In the genomic region with DNA sequence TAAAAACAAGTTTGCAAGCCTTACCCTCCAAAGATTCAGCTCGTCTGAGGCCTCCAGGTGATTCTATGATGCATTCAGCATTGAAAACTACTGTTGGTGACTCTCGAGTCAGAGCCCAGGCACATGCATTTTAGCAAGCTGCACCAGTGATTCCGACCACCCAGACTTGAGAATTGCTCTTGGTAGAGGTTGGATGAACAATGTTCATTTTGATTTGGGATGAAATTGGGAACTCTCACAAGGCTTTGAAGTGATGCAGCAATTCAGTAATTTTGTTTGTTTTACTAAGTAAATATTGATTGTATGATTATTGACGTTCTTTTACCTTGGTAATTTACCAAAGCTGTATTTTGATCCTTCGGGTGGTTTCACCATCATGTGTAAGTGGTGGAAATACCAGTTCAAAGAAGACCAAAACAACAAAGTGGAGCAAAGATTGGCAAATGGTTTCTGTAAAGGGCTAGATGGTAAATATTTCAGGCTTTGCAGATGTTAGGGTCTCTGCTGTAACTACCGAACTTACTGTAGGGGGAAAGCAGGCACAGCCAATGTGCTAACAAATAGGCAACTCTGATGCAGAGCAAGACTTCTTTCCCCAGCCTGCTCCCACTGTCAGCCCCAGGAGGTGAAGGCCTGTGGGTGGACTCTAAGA, we compare ENCODE assay signal across 1 cellular context.
TF ChIP-seq lines count a peak whose summit lies in the region.

No MANE protein-coding gene starts in this region.

TF ChIP-seq in HepG2, 621 proteins besides CTCF, POLR2A, EP300 and RAD21 (continued from another document and continues in another):
- TF ChIP-seq CENPT (CRISPR knock-in tag; IDR thresholded peaks at IDR 0.05; ENCODE audit: low read depth) = no peak
- TF ChIP-seq SOX6 (IDR thresholded peaks at IDR 0.05) = no peak
- peak; percentile 95 for TF ChIP-seq SOX6 (CRISPR knock-in tag; IDR thresholded peaks at IDR 0.05)
- TF ChIP-seq NCOR1 (IDR thresholded peaks at IDR 0.05; ENCODE audit: borderline replicate concordance, low read length) = peak; percentile 98
- no peak for TF ChIP-seq ZFP82 (CRISPR knock-in tag; IDR thresholded peaks at IDR 0.05; ENCODE audit: borderline replicate concordance)
- TF ChIP-seq RFX1 (IDR thresholded peaks at IDR 0.05) = no peak
- TF ChIP-seq, protein P1, sequence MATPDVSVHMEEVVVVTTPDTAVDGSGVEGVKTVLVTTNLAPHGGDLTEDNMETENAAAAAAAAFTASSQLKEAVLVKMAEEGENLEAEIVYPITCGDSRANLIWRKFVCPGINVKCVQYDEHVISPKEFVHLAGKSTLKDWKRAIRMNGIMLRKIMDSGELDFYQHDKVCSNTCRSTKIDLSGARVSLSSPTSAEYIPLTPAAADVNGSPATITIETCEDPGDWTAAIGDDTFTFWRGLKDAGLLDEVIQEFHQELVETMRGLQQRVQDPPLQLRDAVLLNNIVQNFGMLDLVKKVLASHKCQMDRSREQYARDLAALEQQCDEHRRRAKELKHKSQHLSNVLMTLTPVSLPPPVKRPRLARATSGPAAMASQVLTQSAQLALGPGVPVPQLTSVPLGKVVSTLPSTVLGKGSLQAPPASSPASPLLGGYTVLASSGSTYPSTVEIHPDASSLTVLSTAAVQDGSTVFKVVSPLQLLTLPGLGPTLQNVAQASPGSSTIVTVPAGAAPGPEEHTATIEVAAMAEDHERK (CRISPR knock-in tag; IDR thresholded peaks at IDR 0.05; ENCODE audit: low read depth) = 0 out of 2 replicates have a peak, but pooled peaks have one; percentile 16
- peak; percentile 72; the same call in 1 of the 2 replicates for TF ChIP-seq FOXP1 (IDR thresholded peaks at IDR 0.05)
- peak; percentile 95 for TF ChIP-seq FOXP1 (CRISPR knock-in tag; IDR thresholded peaks at IDR 0.05)
- TF ChIP-seq SRSF1 (optimal IDR thresholded peaks at IDR 0.05; ENCODE audit: low read depth, low read length) = no peak
- TF ChIP-seq ZNF562 (CRISPR knock-in tag; IDR thresholded peaks at IDR 0.05; ENCODE audit: borderline replicate concordance) = no peak
- peak; percentile 98 for TF ChIP-seq FOXA1 (IDR thresholded peaks at IDR 0.05)
- TF ChIP-seq FOXA1 (CRISPR knock-in tag; IDR thresholded peaks at IDR 0.05) = peak; percentile 93
- no peak for TF ChIP-seq GTF3A (CRISPR knock-in tag; conservative IDR thresholded peaks at IDR 0.05)
- TF ChIP-seq ATF7-NPFF (CRISPR knock-in tag; IDR thresholded peaks at IDR 0.05; ENCODE audit: low read depth) = no peak
- TF ChIP-seq SMC3 (IDR thresholded peaks at IDR 0.05; ENCODE audit: low read length) = peak; percentile 2; the same call in 1 of the 2 replicates
- peak; percentile 94 for TF ChIP-seq ZKSCAN8 (CRISPR knock-in tag; IDR thresholded peaks at IDR 0.05; ENCODE audit: borderline replicate concordance)
- TF ChIP-seq ZNF788 (CRISPR knock-in tag; IDR thresholded peaks at IDR 0.05; ENCODE audit: borderline replicate concordance) = peak; percentile 19; the same call in 1 of the 2 replicates
- peak; percentile 42; the same call in 1 of the 2 replicates for TF ChIP-seq KMT2A (CRISPR knock-in tag; IDR thresholded peaks at IDR 0.05)
- TF ChIP-seq ZNF547 (CRISPR knock-in tag; IDR thresholded peaks at IDR 0.05) = no peak
- peak in 1 of 2 experiments; percentile 77; a peak in 1 of 4 replicates for TF ChIP-seq KLF16 (CRISPR knock-in tag; IDR thresholded peaks at IDR 0.05)
- TF ChIP-seq FLYWCH1 (CRISPR knock-in tag; IDR thresholded peaks at IDR 0.05) = no peak
- TF ChIP-seq, protein P2, sequence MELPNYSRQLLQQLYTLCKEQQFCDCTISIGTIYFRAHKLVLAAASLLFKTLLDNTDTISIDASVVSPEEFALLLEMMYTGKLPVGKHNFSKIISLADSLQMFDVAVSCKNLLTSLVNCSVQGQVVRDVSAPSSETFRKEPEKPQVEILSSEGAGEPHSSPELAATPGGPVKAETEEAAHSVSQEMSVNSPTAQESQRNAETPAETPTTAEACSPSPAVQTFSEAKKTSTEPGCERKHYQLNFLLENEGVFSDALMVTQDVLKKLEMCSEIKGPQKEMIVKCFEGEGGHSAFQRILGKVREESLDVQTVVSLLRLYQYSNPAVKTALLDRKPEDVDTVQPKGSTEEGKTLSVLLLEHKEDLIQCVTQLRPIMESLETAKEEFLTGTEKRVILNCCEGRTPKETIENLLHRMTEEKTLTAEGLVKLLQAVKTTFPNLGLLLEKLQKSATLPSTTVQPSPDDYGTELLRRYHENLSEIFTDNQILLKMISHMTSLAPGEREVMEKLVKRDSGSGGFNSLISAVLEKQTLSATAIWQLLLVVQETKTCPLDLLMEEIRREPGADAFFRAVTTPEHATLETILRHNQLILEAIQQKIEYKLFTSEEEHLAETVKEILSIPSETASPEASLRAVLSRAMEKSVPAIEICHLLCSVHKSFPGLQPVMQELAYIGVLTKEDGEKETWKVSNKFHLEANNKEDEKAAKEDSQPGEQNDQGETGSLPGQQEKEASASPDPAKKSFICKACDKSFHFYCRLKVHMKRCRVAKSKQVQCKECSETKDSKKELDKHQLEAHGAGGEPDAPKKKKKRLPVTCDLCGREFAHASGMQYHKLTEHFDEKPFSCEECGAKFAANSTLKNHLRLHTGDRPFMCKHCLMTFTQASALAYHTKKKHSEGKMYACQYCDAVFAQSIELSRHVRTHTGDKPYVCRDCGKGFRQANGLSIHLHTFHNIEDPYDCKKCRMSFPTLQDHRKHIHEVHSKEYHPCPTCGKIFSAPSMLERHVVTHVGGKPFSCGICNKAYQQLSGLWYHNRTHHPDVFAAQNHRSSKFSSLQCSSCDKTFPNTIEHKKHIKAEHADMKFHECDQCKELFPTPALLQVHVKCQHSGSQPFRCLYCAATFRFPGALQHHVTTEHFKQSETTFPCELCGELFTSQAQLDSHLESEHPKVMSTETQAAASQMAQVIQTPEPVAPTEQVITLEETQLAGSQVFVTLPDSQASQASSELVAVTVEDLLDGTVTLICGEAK (IDR thresholded peaks at IDR 0.05) = no peak
- TF ChIP-seq, protein P2 (CRISPR knock-in tag; IDR thresholded peaks at IDR 0.05) = no peak
- no peak for TF ChIP-seq SATB2 (CRISPR knock-in tag; IDR thresholded peaks at IDR 0.05)
- TF ChIP-seq ZNF354B (CRISPR knock-in tag; IDR thresholded peaks at IDR 0.05) = no peak
- peak; percentile 56; the same call in 1 of the 2 replicates for TF ChIP-seq SOX13 (IDR thresholded peaks at IDR 0.05)
- peak in 1 of 2 experiments; percentile 91; a peak in 2 of 4 replicates for TF ChIP-seq SOX13 (CRISPR knock-in tag; conservative IDR thresholded peaks at IDR 0.05 in 1 of 2, IDR thresholded peaks at IDR 0.05 in 1 of 2)
- TF ChIP-seq KLF13 (CRISPR knock-in tag; IDR thresholded peaks at IDR 0.05) = no peak
- peak; percentile 87 for TF ChIP-seq ZNF205 (CRISPR knock-in tag; IDR thresholded peaks at IDR 0.05)
- TF ChIP-seq, protein P3, sequence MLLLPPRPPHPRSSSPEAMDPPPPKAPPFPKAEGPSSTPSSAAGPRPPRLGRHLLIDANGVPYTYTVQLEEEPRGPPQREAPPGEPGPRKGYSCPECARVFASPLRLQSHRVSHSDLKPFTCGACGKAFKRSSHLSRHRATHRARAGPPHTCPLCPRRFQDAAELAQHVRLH (CRISPR knock-in tag; IDR thresholded peaks at IDR 0.05; ENCODE audit: borderline replicate concordance, low read depth) = no peak
- TF ChIP-seq RAD51 (IDR thresholded peaks at IDR 0.05; ENCODE audit: borderline replicate concordance) = no peak
- 0 out of 2 replicates have a peak, but pooled peaks have one; percentile 20 for TF ChIP-seq HOXA5 (CRISPR knock-in tag; IDR thresholded peaks at IDR 0.05)
- TF ChIP-seq, protein P4, sequence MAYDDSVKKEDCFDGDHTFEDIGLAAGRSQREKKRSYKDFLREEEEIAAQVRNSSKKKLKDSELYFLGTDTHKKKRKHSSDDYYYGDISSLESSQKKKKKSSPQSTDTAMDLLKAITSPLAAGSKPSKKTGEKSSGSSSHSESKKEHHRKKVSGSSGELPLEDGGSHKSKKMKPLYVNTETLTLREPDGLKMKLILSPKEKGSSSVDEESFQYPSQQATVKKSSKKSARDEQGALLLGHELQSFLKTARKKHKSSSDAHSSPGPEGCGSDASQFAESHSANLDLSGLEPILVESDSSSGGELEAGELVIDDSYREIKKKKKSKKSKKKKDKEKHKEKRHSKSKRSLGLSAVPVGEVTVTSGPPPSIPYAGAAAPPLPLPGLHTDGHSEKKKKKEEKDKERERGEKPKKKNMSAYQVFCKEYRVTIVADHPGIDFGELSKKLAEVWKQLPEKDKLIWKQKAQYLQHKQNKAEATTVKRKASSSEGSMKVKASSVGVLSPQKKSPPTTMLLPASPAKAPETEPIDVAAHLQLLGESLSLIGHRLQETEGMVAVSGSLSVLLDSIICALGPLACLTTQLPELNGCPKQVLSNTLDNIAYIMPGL (CRISPR knock-in tag; IDR thresholded peaks at IDR 0.05; ENCODE audit: borderline replicate concordance in 1 of 2, low read depth in 1 of 2) = peak in 1 of 2 experiments; percentile 39; a peak in 1 of 4 replicates
- TF ChIP-seq, protein P5, sequence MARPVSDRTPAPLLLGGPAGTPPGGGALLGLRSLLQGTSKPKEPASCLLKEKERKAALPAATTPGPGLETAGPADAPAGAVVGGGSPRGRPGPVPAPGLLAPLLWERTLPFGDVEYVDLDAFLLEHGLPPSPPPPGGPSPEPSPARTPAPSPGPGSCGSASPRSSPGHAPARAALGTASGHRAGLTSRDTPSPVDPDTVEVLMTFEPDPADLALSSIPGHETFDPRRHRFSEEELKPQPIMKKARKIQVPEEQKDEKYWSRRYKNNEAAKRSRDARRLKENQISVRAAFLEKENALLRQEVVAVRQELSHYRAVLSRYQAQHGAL (CRISPR knock-in tag; IDR thresholded peaks at IDR 0.05; ENCODE audit: not compliant biosample characterization) = no peak
- peak; percentile 43; the same call in 1 of the 2 replicates for TF ChIP-seq CBFB (CRISPR knock-in tag; IDR thresholded peaks at IDR 0.05)
- no peak for TF ChIP-seq ATF7 (IDR thresholded peaks at IDR 0.05)
- TF ChIP-seq ATF7 (CRISPR knock-in tag; IDR thresholded peaks at IDR 0.05) = no peak
- TF ChIP-seq, protein P6, sequence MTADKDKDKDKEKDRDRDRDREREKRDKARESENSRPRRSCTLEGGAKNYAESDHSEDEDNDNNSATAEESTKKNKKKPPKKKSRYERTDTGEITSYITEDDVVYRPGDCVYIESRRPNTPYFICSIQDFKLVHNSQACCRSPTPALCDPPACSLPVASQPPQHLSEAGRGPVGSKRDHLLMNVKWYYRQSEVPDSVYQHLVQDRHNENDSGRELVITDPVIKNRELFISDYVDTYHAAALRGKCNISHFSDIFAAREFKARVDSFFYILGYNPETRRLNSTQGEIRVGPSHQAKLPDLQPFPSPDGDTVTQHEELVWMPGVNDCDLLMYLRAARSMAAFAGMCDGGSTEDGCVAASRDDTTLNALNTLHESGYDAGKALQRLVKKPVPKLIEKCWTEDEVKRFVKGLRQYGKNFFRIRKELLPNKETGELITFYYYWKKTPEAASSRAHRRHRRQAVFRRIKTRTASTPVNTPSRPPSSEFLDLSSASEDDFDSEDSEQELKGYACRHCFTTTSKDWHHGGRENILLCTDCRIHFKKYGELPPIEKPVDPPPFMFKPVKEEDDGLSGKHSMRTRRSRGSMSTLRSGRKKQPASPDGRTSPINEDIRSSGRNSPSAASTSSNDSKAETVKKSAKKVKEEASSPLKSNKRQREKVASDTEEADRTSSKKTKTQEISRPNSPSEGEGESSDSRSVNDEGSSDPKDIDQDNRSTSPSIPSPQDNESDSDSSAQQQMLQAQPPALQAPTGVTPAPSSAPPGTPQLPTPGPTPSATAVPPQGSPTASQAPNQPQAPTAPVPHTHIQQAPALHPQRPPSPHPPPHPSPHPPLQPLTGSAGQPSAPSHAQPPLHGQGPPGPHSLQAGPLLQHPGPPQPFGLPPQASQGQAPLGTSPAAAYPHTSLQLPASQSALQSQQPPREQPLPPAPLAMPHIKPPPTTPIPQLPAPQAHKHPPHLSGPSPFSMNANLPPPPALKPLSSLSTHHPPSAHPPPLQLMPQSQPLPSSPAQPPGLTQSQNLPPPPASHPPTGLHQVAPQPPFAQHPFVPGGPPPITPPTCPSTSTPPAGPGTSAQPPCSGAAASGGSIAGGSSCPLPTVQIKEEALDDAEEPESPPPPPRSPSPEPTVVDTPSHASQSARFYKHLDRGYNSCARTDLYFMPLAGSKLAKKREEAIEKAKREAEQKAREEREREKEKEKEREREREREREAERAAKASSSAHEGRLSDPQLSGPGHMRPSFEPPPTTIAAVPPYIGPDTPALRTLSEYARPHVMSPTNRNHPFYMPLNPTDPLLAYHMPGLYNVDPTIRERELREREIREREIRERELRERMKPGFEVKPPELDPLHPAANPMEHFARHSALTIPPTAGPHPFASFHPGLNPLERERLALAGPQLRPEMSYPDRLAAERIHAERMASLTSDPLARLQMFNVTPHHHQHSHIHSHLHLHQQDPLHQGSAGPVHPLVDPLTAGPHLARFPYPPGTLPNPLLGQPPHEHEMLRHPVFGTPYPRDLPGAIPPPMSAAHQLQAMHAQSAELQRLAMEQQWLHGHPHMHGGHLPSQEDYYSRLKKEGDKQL (CRISPR knock-in tag; IDR thresholded peaks at IDR 0.05; ENCODE audit: low read depth) = peak; percentile 91; the same call in 1 of the 2 replicates
- no peak for TF ChIP-seq ZNF563 (CRISPR knock-in tag; IDR thresholded peaks at IDR 0.05)
- TF ChIP-seq FOXO1 (CRISPR knock-in tag; IDR thresholded peaks at IDR 0.05) = peak; percentile 94
- TF ChIP-seq KDM3A (CRISPR knock-in tag; IDR thresholded peaks at IDR 0.05; ENCODE audit: low read depth) = no peak
- peak; percentile 5; the same call in 1 of the 2 replicates for TF ChIP-seq ZNF124 (CRISPR knock-in tag; IDR thresholded peaks at IDR 0.05)
- no peak for TF ChIP-seq ZNF335 (CRISPR knock-in tag; IDR thresholded peaks at IDR 0.05)
- TF ChIP-seq ZBTB3 (CRISPR knock-in tag; IDR thresholded peaks at IDR 0.05; ENCODE audit: borderline replicate concordance, low read depth) = no peak
- 0 out of 2 replicates have a peak, but pooled peaks have one; percentile 9 for TF ChIP-seq SNAI1 (CRISPR knock-in tag; IDR thresholded peaks at IDR 0.05; ENCODE audit: borderline replicate concordance)
- no peak for TF ChIP-seq CENPX (CRISPR knock-in tag; IDR thresholded peaks at IDR 0.05)
